In the genomic region with DNA sequence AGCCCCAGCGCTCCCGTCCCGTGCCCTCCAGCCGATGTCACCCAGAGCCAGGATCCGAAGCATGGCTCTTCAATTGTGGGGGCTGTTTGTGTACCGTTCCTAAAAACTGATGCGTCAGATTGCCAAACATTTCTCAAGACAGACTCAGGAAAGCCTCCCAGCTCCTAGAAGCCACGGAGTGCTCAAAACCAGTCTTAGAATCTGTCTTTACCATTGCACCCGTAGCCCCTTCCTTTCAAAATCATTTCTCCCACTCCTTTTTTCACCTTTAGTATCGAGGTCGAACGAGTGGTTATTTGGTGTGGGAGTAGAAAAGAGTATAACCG, we compare ENCODE assay signal across 8 cellular contexts. TPM values are rescaled to one million over a fixed set of nuclear protein-coding genes. Genes with fewer than 3 reads are reported as not detected.
A peak's percentile ranks its signal among the peaks of the same experiment; 100 is the strongest.
DNase-seq lines count a peak whose midpoint lies in the region; ATAC-seq and TF ChIP-seq lines count a peak whose summit lies in the region.

No MANE protein-coding gene starts in this region.

- POLR2A ChIA-PET in CD8-positive, alpha-beta memory T cell (lab: Charles Lee) = interaction anchor here (0.6 to 1.6 kb wide), 3 partner anchors 223 to 474 kb away, joined by 3 to 5 read pairs (median 3); a partner anchor contains a TSS

- H3K4me2 ChIP-seq in mammary epithelial cell (ENCODE audit: insufficient read depth, low read depth, low read length) = peak overlapping the region; percentile 94

- H3K27ac Mint-ChIP-seq in CD8-positive, alpha-beta memory T cell = peak overlapping the region; percentile 85 to 99 (median 97)
- peak overlapping the region; percentile 86 to 99 (median 98) for H3K27ac Mint-ChIP-seq in IgD-negative memory B cell

- peak overlapping the region; percentile 75 for H3K27ac ChIP-seq in CD8-positive, alpha-beta memory T cell (ENCODE audit: low read depth, low read length)
- H3K27ac ChIP-seq in mammary epithelial cell (ENCODE audit: insufficient read depth, low read depth, low read length) = peak overlapping the region; percentile 90

- H3K36me3 ChIP-seq in CD8-positive, alpha-beta memory T cell (ENCODE audit: insufficient read depth, low read length) = no peaks in the 10 kb centered on the region
- H3K36me3 ChIP-seq in mammary epithelial cell (ENCODE audit: insufficient read depth, low read length) (no peaks in the 10 kb centered on the region), mucosa of stomach (ENCODE audit: control insufficient read depth, insufficient read depth, low read length) (no peaks in the 10 kb centered on the region)

- no peaks in the 10 kb centered on the region for H3K9me3 Mint-ChIP-seq in CD8-positive, alpha-beta memory T cell
- H3K9me3 Mint-ChIP-seq in IgD-negative memory B cell = no peaks in the 10 kb centered on the region

- H3K27me3 ChIP-seq in CD8-positive, alpha-beta memory T cell (ENCODE audit: insufficient read depth, low read length, poor library complexity, severe bottlenecking) = no peaks in the 10 kb centered on the region
- H3K27me3 ChIP-seq in mammary epithelial cell (ENCODE audit: insufficient read depth, low read length) = no peaks in the 10 kb centered on the region
- H3K27me3 ChIP-seq in mucosa of stomach (ENCODE audit: control insufficient read depth, insufficient read depth, low read length) = no peaks in the 10 kb centered on the region

- peaks cover 20% of the 10 kb centered on the region for H3K4me1 ChIP-seq in CD8-positive, alpha-beta memory T cell (ENCODE audit: insufficient read depth, low read length)
- H3K4me1 ChIP-seq in mammary epithelial cell (ENCODE audit: insufficient read depth, low read length) = peaks cover 20% of the 10 kb centered on the region
- H3K4me1 ChIP-seq in mucosa of stomach (ENCODE audit: control insufficient read depth, insufficient read depth, low read length) = no peaks in the 10 kb centered on the region

- 2% methylated on average over 12 of the region's 13 CpGs for WGBS in mammary epithelial cell (ENCODE audit: low coverage, missing lambda C conversion rate)

- H3K27me3 Mint-ChIP-seq in CD8-positive, alpha-beta memory T cell = no peaks in the 10 kb centered on the region
- H3K27me3 Mint-ChIP-seq in IgD-negative memory B cell = no peaks in the 10 kb centered on the region

- ATAC-seq in HG03521 (IDR thresholded peaks at IDR 0.05; ENCODE audit: unreplicated experiment) = no peak

- H3K9me3 ChIP-seq in CD8-positive, alpha-beta memory T cell (ENCODE audit: low read length) = no peaks in the 10 kb centered on the region
- H3K9me3 ChIP-seq in mammary epithelial cell (replicated peaks; ENCODE audit: insufficient read depth, low read length) = no peaks in the 10 kb centered on the region
- H3K9me3 ChIP-seq in mucosa of stomach (ENCODE audit: control insufficient read depth, low read length) = no peaks in the 10 kb centered on the region

- H3K9ac ChIP-seq in mammary epithelial cell (ENCODE audit: insufficient read depth, low read length) = peak overlapping the region; percentile 96
- H3K9ac ChIP-seq in mucosa of stomach (ENCODE audit: low read length) = peak overlapping the region; percentile 96

- peak overlapping the region; percentile 59 for H3K4me3 ChIP-seq in CD8-positive, alpha-beta memory T cell (ENCODE audit: low read length)
- H3K4me3 ChIP-seq in mammary epithelial cell (replicated peaks in 1 of 3; ENCODE audit: insufficient read depth in 1 of 3, low read depth in 2 of 3, low read length in 3 of 3) = peak overlapping the region; percentile 81 to 99 (median 86)
- peak overlapping the region; percentile 83 for H3K4me3 ChIP-seq in mucosa of stomach (ENCODE audit: low read length)

- H2AFZ ChIP-seq in mammary epithelial cell (ENCODE audit: low read depth, low read length) = peak overlapping the region; percentile 87

- TSS peak; percentile 47 for BruUV-seq in mammary epithelial cell (replicated peaks; lab: Mats Ljungman, UMichigan)

- peaks cover 50% of the 10 kb centered on the region for H3K79me2 ChIP-seq in mammary epithelial cell (ENCODE audit: insufficient read depth, low read length)

- TF ChIP-seq CTCF in mammary epithelial cell (conservative IDR thresholded peaks at IDR 0.05 in 1 of 2, IDR thresholded peaks at IDR 0.05 in 1 of 2; ENCODE audit: extremely low read depth in 1 of 2, insufficient read depth in 1 of 2, low read depth in 1 of 2, low read length in 2 of 2) = no peak

- H4K20me1 ChIP-seq in mammary epithelial cell (ENCODE audit: insufficient read depth, low read length) = no peaks in the 10 kb centered on the region

- intact Hi-C loops in mammary epithelial cell (cut with micrococcal nuclease) = loop anchor here (1.0 to 5.0 kb wide), 5 partner anchors 58 to 230 kb away; a partner anchor contains a TSS

- dilution Hi-C loops in mammary epithelial cell (cut with HindIII; ENCODE audit: low sequenced_read_pairs) = no loop called here

- peaks cover 0 to 12% (median 0%) of the 10 kb centered on the region in 3 donors for H3K36me3 Mint-ChIP-seq in CD8-positive, alpha-beta memory T cell
- no peaks in the 10 kb centered on the region for H3K36me3 Mint-ChIP-seq in IgD-negative memory B cell

- peak overlapping the region; percentile 90 to 100 (median 98) for H3K4me3 Mint-ChIP-seq in CD8-positive, alpha-beta memory T cell
- H3K4me3 Mint-ChIP-seq in IgD-negative memory B cell = peak overlapping the region; percentile 87 to 98 (median 96)

- DNase-seq in CD8-positive, alpha-beta memory T cell = no peak
- peak; percentile 54 for DNase-seq in mammary epithelial cell
- no peak for DNase-seq in D341Med (ENCODE audit: low spot score)
- no peak for DNase-seq in GDM1 (lab: John Stamatoyannopoulos, UW)
- DNase-seq in retina = no peak

- H3K4me1 Mint-ChIP-seq in CD8-positive, alpha-beta memory T cell = peaks cover 35 to 50% (median 49%) of the 10 kb centered on the region in 3 donors
- H3K4me1 Mint-ChIP-seq in IgD-negative memory B cell = peaks cover 31 to 39% (median 33%) of the 10 kb centered on the region in 3 donors

- in situ Hi-C loops in mammary epithelial cell (cut with MboI; ENCODE audit: low sequenced_read_pairs in 2 of 2) = no loop called here

- CTCF ChIA-PET in CD8-positive, alpha-beta memory T cell (lab: Charles Lee) = interaction anchor here (1.1 to 1.4 kb wide), 2 partner anchors 13 to 62 kb away, joined by 3 to 4 read pairs; no protein-coding TSS in a partner anchor
- CTCF ChIA-PET in mammary epithelial cell (lab: Charles Lee; ENCODE audit: low non-redundant PET) = interaction anchor here (0.6 kb wide), 2 partner anchors 157 to 229 kb away, joined by 4 to 5 read pairs; no protein-coding TSS in a partner anchor

RNA-seq across cellular contexts. Expression of a gene that starts 0.6 kb away (rescaled TPM):
- total RNA-seq in CD8-positive, alpha-beta memory T cell = 10 to 100 TPM; 23.1 to 27.7 TPM
- polyA plus RNA-seq in CD8-positive, alpha-beta memory T cell = 7.1 TPM
- polyA plus RNA-seq in IgD-negative memory B cell (12.7 TPM), mammary epithelial cell (5.3 TPM)
- total RNA-seq in mammary epithelial cell = 10 to 100 TPM; 30.9 to 33.2 TPM
- 9.0 TPM for polyA minus RNA-seq in mammary epithelial cell
